ENCODE assay signal across 10 cellular contexts in the genomic region with DNA sequence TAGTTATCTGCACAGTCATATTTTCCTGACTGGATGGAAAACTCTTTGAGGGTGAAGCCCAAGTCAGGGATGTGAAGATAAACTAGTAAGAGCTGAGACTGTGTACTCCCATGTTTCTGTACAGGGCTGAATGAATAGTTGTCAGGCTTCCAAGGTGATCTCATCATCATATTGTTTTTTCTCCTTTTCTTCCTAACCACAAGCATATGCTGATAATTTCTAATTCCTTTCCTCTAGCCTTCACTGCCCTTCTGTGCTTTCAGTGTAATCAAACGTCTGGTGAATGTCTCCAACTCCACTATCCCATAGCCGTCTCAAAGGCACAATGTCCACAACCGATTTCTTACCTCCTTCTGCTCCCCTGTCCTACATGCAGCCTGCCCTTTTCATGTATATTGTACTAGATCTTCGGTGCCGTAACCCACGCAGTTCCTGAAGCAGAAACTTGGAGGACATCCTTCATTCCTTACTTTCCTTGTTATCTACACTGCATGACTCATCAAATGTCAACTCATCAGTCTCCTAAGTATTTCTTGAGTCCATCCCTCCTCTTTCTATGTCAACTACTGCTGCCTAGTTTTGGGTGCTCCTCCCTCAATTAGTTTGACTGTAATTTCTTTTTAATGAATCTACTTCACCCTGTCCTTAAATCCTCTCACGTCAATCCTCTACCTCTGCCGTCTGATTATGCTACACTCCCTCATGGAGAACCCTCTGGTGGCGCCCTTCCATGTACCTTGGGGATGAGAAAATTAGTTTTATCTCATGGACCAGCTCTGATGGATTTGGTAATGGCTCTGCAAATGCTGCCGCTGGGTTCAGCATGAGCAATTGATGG. TPM values are rescaled to one million over a fixed set of nuclear protein-coding genes. Genes with fewer than 3 reads are reported as not detected.
DNase-seq lines count a peak whose midpoint lies in the region; ATAC-seq and TF ChIP-seq lines count a peak whose summit lies in the region.
"Had no signal": no experiment of that assay in that cellular context is flagged by ENCODE, and none has a peak within 500 bp of the region (broad histone marks: within the 10 kb centered on the region; RNA-seq: fewer than 3 reads in every experiment).

No MANE protein-coding gene starts in this region.

- H3K27me3 ChIP-seq in ascending aorta: no peaks in the 10 kb centered on the region

- H3K4me1 Mint-ChIP-seq in activated CD4-positive, alpha-beta T cell treated with anti-CD3 and anti-CD28 coated beads for 36 hours: peaks cover 70% of the 10 kb centered on the region
- H3K4me1 Mint-ChIP-seq in type B pancreatic cell (ENCODE audit: unreplicated experiment): peaks cover 36% of the 10 kb centered on the region

- DNase-seq in activated CD4-positive, alpha-beta T cell treated with anti-CD3 and anti-CD28 coated beads for 36 hours: no peak
- no peak for DNase-seq in activated CD4-positive, alpha-beta T cell treated with anti-CD3 and anti-CD28 coated beads for 4 hours
- DNase-seq in ascending aorta (ENCODE audit: low spot score in 2 of 2) (no peak), iris pigment epithelial cell (ENCODE audit: low read depth) (peak; percentile 98), type B pancreatic cell (ENCODE audit: extremely low spot score, unreplicated experiment) (no peak), LoVo (ENCODE audit: low spot score) (no peak), left colon (no peak), NCI-H82 treated with DMSO at 0.1 percent for 48 hours (lab: John Stamatoyannopoulos, UW; ENCODE audit: unreplicated experiment) (no peak)
- DNase-seq: activated naive CD8-positive, alpha-beta T cell treated with anti-CD3 and anti-CD28 coated beads, Interleukin-2, amount 10 ng/mL, durations not matched to agents 7 days and 5 days; DND-41 had no signal

- CTCF ChIA-PET in activated CD4-positive, alpha-beta T cell treated with anti-CD3 and anti-CD28 coated beads for 36 hours (lab: Charles Lee): interaction anchor here (0.7 kb wide), 1 partner anchor 78 kb away, joined by 3 read pairs; no protein-coding TSS in a partner anchor

- peaks cover 0 to 22% of the 10 kb centered on the region in 2 donors for H3K4me1 ChIP-seq in ascending aorta

- H3K36me3 Mint-ChIP-seq in activated CD4-positive, alpha-beta T cell treated with anti-CD3 and anti-CD28 coated beads for 36 hours (ENCODE audit: low read depth): peaks cover 43% of the 10 kb centered on the region
- H3K36me3 Mint-ChIP-seq in type B pancreatic cell: peaks cover 11% of the 10 kb centered on the region

- TF ChIP-seq CTCF in ascending aorta (IDR thresholded peaks at IDR 0.05): no peak
- TF ChIP-seq CTCF in type B pancreatic cell (conservative IDR thresholded peaks at IDR 0.05): no peak

- H3K9me3 ChIP-seq in ascending aorta: no peaks in the 10 kb centered on the region

- H3K9me3 Mint-ChIP-seq in activated CD4-positive, alpha-beta T cell treated with anti-CD3 and anti-CD28 coated beads for 36 hours (ENCODE audit: low read depth): no peaks in the 10 kb centered on the region
- peaks cover 7% of the 10 kb centered on the region for H3K9me3 Mint-ChIP-seq in type B pancreatic cell
- H3K9me3 Mint-ChIP-seq: activated naive CD8-positive, alpha-beta T cell treated with anti-CD3 and anti-CD28 coated beads, Interleukin-2, amount 10 ng/mL, durations not matched to agents 7 days and 5 days had no signal

- peak overlapping the region; percentile 14 to 61 for H3K27ac ChIP-seq in ascending aorta

- intact Hi-C loops in activated CD4-positive, alpha-beta T cell treated with anti-CD3 and anti-CD28 coated beads for 36 hours (cut with DNase I, micrococcal nuclease): no loop called here
- intact Hi-C loops in ascending aorta (cut with DNase I) (no loop called here), left colon (cut with DNase I, micrococcal nuclease) (no loop called here)

- H3K4me3 ChIP-seq in ascending aorta: no peak overlapping the region

- no peak overlapping the region for H3K27ac Mint-ChIP-seq in activated CD4-positive, alpha-beta T cell treated with anti-CD3 and anti-CD28 coated beads for 36 hours
- H3K27ac Mint-ChIP-seq in type B pancreatic cell: peak overlapping the region; percentile 59
- H3K27ac Mint-ChIP-seq: activated naive CD8-positive, alpha-beta T cell treated with anti-CD3 and anti-CD28 coated beads, Interleukin-2, amount 10 ng/mL, durations not matched to agents 7 days and 5 days had no signal

- H3K36me3 ChIP-seq in ascending aorta: no peaks in the 10 kb centered on the region

- H3K4me3 Mint-ChIP-seq in activated CD4-positive, alpha-beta T cell treated with anti-CD3 and anti-CD28 coated beads for 36 hours: no peak overlapping the region
- H3K4me3 Mint-ChIP-seq in type B pancreatic cell: peak overlapping the region; percentile 66
- H3K4me3 Mint-ChIP-seq: activated naive CD8-positive, alpha-beta T cell treated with anti-CD3 and anti-CD28 coated beads, Interleukin-2, amount 10 ng/mL, durations not matched to agents 7 days and 5 days had no signal

- peak; percentile 35 for ATAC-seq in activated CD4-positive, alpha-beta T cell treated with anti-CD3 and anti-CD28 coated beads for 36 hours
- ATAC-seq in left colon: no peak

- H3K27me3 Mint-ChIP-seq in activated CD4-positive, alpha-beta T cell treated with anti-CD3 and anti-CD28 coated beads for 36 hours: no peaks in the 10 kb centered on the region
- H3K27me3 Mint-ChIP-seq in type B pancreatic cell: no peaks in the 10 kb centered on the region
- H3K27me3 Mint-ChIP-seq: activated naive CD8-positive, alpha-beta T cell treated with anti-CD3 and anti-CD28 coated beads, Interleukin-2, amount 10 ng/mL, durations not matched to agents 7 days and 5 days had no signal

- POLR2A ChIA-PET in activated CD4-positive, alpha-beta T cell treated with anti-CD3 and anti-CD28 coated beads for 36 hours (lab: Charles Lee): no interaction called here

RNA-seq across cellular contexts. Expression of gene NCOA7, which starts 21.9 kb away (rescaled TPM):
- total RNA-seq in activated CD4-positive, alpha-beta T cell treated with anti-CD3 and anti-CD28 coated beads for 36 hours: 10 to 100 TPM; 54.3 to 67.4 TPM
- total RNA-seq in ascending aorta (37.4 TPM), type B pancreatic cell (ENCODE audit: low replicate concordance) (29.9 and 54.0 TPM in 2 replicates), left colon (10 to 100 TPM; 25.6 to 39.2 TPM)
